ENCODE assay signal across 18 cellular contexts in genomic region chr17:18014006-18014405, GRCh38. TPM values are rescaled to one million over a fixed set of nuclear protein-coding genes. Genes with fewer than 3 reads are reported as not detected.
DNase-seq lines count a peak whose midpoint lies in the region; ATAC-seq and TF ChIP-seq lines count a peak whose summit lies in the region.
"Had no signal": no experiment of that assay in that cellular context is flagged by ENCODE, and none has a peak within 500 bp of the region (broad histone marks: within the 10 kb centered on the region; RNA-seq: fewer than 3 reads in every experiment).

No MANE protein-coding gene starts in this region.

- CTCF ChIA-PET in HEK293 (lab: Yijun Ruan, JAX): interaction anchor here (1.0 to 2.5 kb wide), 3 partner anchors 10 to 123 kb away, joined by 3 to 11 read pairs (median 3); no protein-coding TSS in a partner anchor

- H3K9me3 ChIP-seq in HEK293 (ENCODE audit: control insufficient read depth, insufficient read depth, low read depth, low read length): no peaks in the 10 kb centered on the region
- H3K9me3 ChIP-seq: BE2C, BLaER1, Caco-2 had no signal

- peaks cover 4 to 26% of the 10 kb centered on the region in 2 experiments; a peak in 2 of 3 replicates for H3K36me3 ChIP-seq in HEK293 (ENCODE audit: control insufficient read depth in 2 of 2, insufficient read depth in 1 of 2, low read length in 2 of 2)
- H3K36me3 ChIP-seq: BE2C had no signal

- H3K27ac Mint-ChIP-seq in CD14-positive monocyte (peak overlapping the region in 4 of 7 donors; percentile 8 to 70 (median 39)), chondrocyte (ENCODE audit: unreplicated experiment) (no peak overlapping the region)
- H3K27ac Mint-ChIP-seq: CD4-positive, alpha-beta T cell; CD8-positive, alpha-beta T cell had no signal

- POLR2A ChIA-PET in HEK293 (lab: Yijun Ruan, JAX): interaction anchor here (0.6 kb wide), 1 partner anchor 89 kb away, joined by 5 read pairs; no protein-coding TSS in a partner anchor

- H3K9me3 Mint-ChIP-seq in CD14-positive monocyte (no peaks in the 10 kb centered on the region), chondrocyte (ENCODE audit: low read depth) (no peaks in the 10 kb centered on the region)
- H3K9me3 Mint-ChIP-seq: CD4-positive, alpha-beta T cell; CD8-positive, alpha-beta T cell had no signal

- no peaks in the 10 kb centered on the region for H3K4me1 Mint-ChIP-seq in CD14-positive monocyte
- peaks cover 12% of the 10 kb centered on the region for H3K4me1 Mint-ChIP-seq in chondrocyte (ENCODE audit: low read depth)

- TF ChIP-seq CTCF in CD14-positive monocyte (IDR thresholded peaks at IDR 0.05) (no peak), HEK293 (tag by site-specific recombination; IDR thresholded peaks at IDR 0.05) (no peak), chondrocyte (IDR thresholded peaks at IDR 0.05) (no peak)

- H3K36me3 Mint-ChIP-seq in CD14-positive monocyte (peaks cover 75 to 92% of the 10 kb centered on the region in 2 donors), chondrocyte (ENCODE audit: low read depth) (peaks cover 11% of the 10 kb centered on the region)

- DNase-seq in CD14-positive monocyte (ENCODE audit: low spot score) (no peak), chondrocyte (ENCODE audit: low spot score) (peak; percentile 48), posterior vena cava (ENCODE audit: low spot score) (peak; percentile 55)
- DNase-seq in activated CD4-positive, alpha-beta T cell treated with anti-CD3 and anti-CD28 coated beads for 1 hour: no peak
- DNase-seq: 8988T; ACHN; BE2C; C1 segment of cervical spinal cord; Caco-2; Calu3; CD4-positive, alpha-beta T cell; CD8-positive, alpha-beta T cell; DMS79 treated with DMSO at 0.1 percent for 48 hours; GF-D8 had no signal

- H3K4me3 ChIP-seq in HEK293 (ENCODE audit: low read depth, low read length): no peak overlapping the region
- H3K4me3 ChIP-seq: BLaER1 had no signal

- no peak overlapping the region for H3K27ac ChIP-seq in HEK293 (ENCODE audit: extremely low read depth, low read depth, low read length)
- H3K27ac ChIP-seq: BLaER1 had no signal

- H3K4me1 ChIP-seq in HEK293 (ENCODE audit: control insufficient read depth, insufficient read depth, low read length): no peaks in the 10 kb centered on the region

- no peak for TF ChIP-seq POLR2A in GM18505 (IDR thresholded peaks at IDR 0.05; ENCODE audit: borderline replicate concordance, extremely low read depth, insufficient read depth, insufficient read length)

- ATAC-seq in GM18505 (IDR thresholded peaks at IDR 0.05; ENCODE audit: unreplicated experiment): no peak
- no peak for ATAC-seq in HG02678 (IDR thresholded peaks at IDR 0.05; ENCODE audit: unreplicated experiment)
- ATAC-seq: CD8-positive, alpha-beta T cell had no signal

- no peak overlapping the region for H3K4me3 Mint-ChIP-seq in CD14-positive monocyte
- no peak overlapping the region for H3K4me3 Mint-ChIP-seq in chondrocyte (ENCODE audit: unreplicated experiment)
- H3K4me3 Mint-ChIP-seq: CD4-positive, alpha-beta T cell; CD8-positive, alpha-beta T cell had no signal

- peaks cover 0 to 2% (median 1%) of the 10 kb centered on the region in 3 donors for H3K27me3 Mint-ChIP-seq in CD14-positive monocyte (ENCODE audit: low read depth in 3 of 3)
- H3K27me3 Mint-ChIP-seq in chondrocyte (ENCODE audit: low read depth): no peaks in the 10 kb centered on the region
- H3K27me3 Mint-ChIP-seq: CD4-positive, alpha-beta T cell had no signal

- intact Hi-C loops in CD14-positive monocyte (cut with micrococcal nuclease) (no loop called here), posterior vena cava (cut with DNase I) (no loop called here)

TF ChIP-seq in HEK293, 187 proteins besides CTCF, POLR2A, EP300 and RAD21 (continues in another document):
- TF ChIP-seq PRDM10 (tag by site-specific recombination; IDR thresholded peaks at IDR 0.05): 0 out of 2 replicates have a peak, but pooled peaks have one; percentile 2
- TF ChIP-seq ZNF394 (tag by site-specific recombination; IDR thresholded peaks at IDR 0.05; ENCODE audit: borderline replicate concordance): no peak
- TF ChIP-seq ZBTB26 (tag by site-specific recombination; optimal IDR thresholded peaks at IDR 0.05): no peak
- TF ChIP-seq ZNF518A (tag by site-specific recombination; conservative IDR thresholded peaks at IDR 0.05; ENCODE audit: low read depth): no peak

RNA-seq across cellular contexts. Expression of gene ATPAF2, which starts 25.0 kb away (rescaled TPM):
- 10 to 100 TPM; 44.9 to 50.8 TPM for polyA plus RNA-seq in CD14-positive monocyte
- total RNA-seq in chondrocyte: 18.0 to 19.3 TPM (median 18.4 TPM) in 3 replicates
- 10 to 100 TPM; 12.1 to 18.3 TPM for total RNA-seq in posterior vena cava

RNA-seq across cellular contexts. Expression of gene GID4, which starts 25.2 kb away (rescaled TPM):
- 1 to 10 TPM; 4.4 to 6.0 TPM for polyA plus RNA-seq in CD14-positive monocyte
- 9.7 to 10.5 TPM (median 9.8 TPM) in 3 replicates for total RNA-seq in chondrocyte
- total RNA-seq in posterior vena cava: 10 to 100 TPM; 12.6 to 21.4 TPM

RNA-seq across cellular contexts. Expression of gene DRC3, which starts 41.3 kb away (rescaled TPM):
- polyA plus RNA-seq in CD14-positive monocyte: under 1 TPM; 0.39 to 0.58 TPM
- total RNA-seq in chondrocyte: 1.2 to 2.6 TPM (median 1.5 TPM) in 3 replicates
- 1 to 10 TPM; 1.1 to 2.4 TPM for total RNA-seq in posterior vena cava

RNA-seq across cellular contexts. Expression of gene TOM1L2, which starts 41.8 kb away (rescaled TPM):
- polyA plus RNA-seq in CD14-positive monocyte: 1 to 10 TPM; 1.7 to 2.8 TPM
- 55.0 to 60.2 TPM (median 56.1 TPM) in 3 replicates for total RNA-seq in chondrocyte
- total RNA-seq in posterior vena cava: 10 to 100 TPM; 55.2 to 60.8 TPM

Comparison
In these comparisons a context has a peak if more than half of its experiments do, and no peak if none do; other contexts are left out.
1. DNase-seq: peak in chondrocyte (single experiment) and posterior vena cava (single experiment); none in CD14-positive monocyte (single experiment) and activated CD4-positive, alpha-beta T cell treated with anti-CD3 and anti-CD28 coated beads for 1 hour (single experiment).